Comparison of ENCODE assay signal across 8 cellular contexts in the genomic region with DNA sequence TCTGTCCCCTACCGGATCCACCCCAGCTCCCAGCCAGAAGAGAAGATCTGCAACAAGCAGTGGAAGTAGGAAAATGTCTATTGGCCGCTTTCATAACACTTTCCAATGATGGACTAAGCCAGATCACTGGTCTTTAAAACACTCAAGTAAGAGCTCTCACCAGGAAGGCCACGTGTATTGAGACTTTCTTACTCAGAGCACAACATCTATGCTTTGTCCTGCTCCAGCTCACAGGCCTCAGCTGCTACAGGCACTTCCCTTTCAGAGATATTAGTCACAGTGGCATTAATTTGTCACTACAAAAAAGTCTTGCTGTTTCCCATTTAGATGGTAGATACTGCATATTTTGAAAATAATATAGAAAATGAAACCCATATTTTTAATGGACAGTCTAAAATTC.
A peak's percentile ranks its signal among the peaks of the same experiment; 100 is the strongest.
DNase-seq lines count a peak whose midpoint lies in the region; ATAC-seq and TF ChIP-seq lines count a peak whose summit lies in the region.

No MANE protein-coding gene starts in this region.

- no peak overlapping the region for H3K4me3 Mint-ChIP-seq in activated T-cell treated with anti-CD3 and anti-CD28 coated beads, Interleukin-2, amount 50 U/mL, for 72 hours

- H3K27ac ChIP-seq in transverse colon (no peak overlapping the region), thyroid gland (no peak overlapping the region)

- WGBS in transverse colon (ENCODE audit: low coverage in 1 of 2), 2 donors, result 50 to 79% methylated on average over 1 to 3 of the region's 3 CpGs
- WGBS in thyroid gland, 2 donors, result 70 to 86% methylated on average over 3 of the region's 3 CpGs

- no peaks in the 10 kb centered on the region for H3K4me1 ChIP-seq in transverse colon
- no peaks in the 10 kb centered on the region for H3K4me1 ChIP-seq in thyroid gland

- intact Hi-C loops in transverse colon (cut with DNase I; ENCODE audit: low total_unique reads), result no loop called here
- intact Hi-C loops in thyroid gland (cut with DNase I), result no loop called here

- TF ChIP-seq POLR2A in transverse colon (IDR thresholded peaks at IDR 0.05) (no peak), thyroid gland (IDR thresholded peaks at IDR 0.05) (no peak)

- H3K4me1 Mint-ChIP-seq in activated T-cell treated with anti-CD3 and anti-CD28 coated beads, Interleukin-2, amount 50 U/mL, for 72 hours (ENCODE audit: low read depth), result no peaks in the 10 kb centered on the region

- H3K9me3 ChIP-seq in transverse colon, result no peaks in the 10 kb centered on the region
- H3K9me3 ChIP-seq in thyroid gland, result no peaks in the 10 kb centered on the region

- H3K27me3 Mint-ChIP-seq in activated T-cell treated with anti-CD3 and anti-CD28 coated beads, Interleukin-2, amount 50 U/mL, for 72 hours (ENCODE audit: low read depth), result no peaks in the 10 kb centered on the region

- no peak for DNase-seq in activated T-cell treated with anti-CD3 and anti-CD28 coated beads, Interleukin-2, amount 50 U/mL, for 72 hours
- DNase-seq in activated T-cell treated with anti-CD3 and anti-CD28 coated beads for 4 hours (no peak), RKO (ENCODE audit: low spot score) (peak; percentile 26), transverse colon (no peak), NCI-H2171 (lab: John Stamatoyannopoulos, UW) (no peak), thyroid gland (no peak)
- DNase-seq in stimulated activated naive CD8-positive, alpha-beta T cell treated with anti-CD3 and anti-CD28 coated beads, Interleukin-15, Interleukin-2, amounts not matched to agents 100 U/mL and 50 U/mL, for 24 hours, result no peak

- H3K4me3 ChIP-seq in transverse colon, result no peak overlapping the region
- no peak overlapping the region for H3K4me3 ChIP-seq in thyroid gland (replicated peaks in 1 of 3)

- H3K36me3 Mint-ChIP-seq in activated T-cell treated with anti-CD3 and anti-CD28 coated beads, Interleukin-2, amount 50 U/mL, for 72 hours (ENCODE audit: insufficient read depth in 2 of 2), result peaks cover 6 to 10% of the 10 kb centered on the region in 2 donors

- no peaks in the 10 kb centered on the region for H3K36me3 ChIP-seq in transverse colon
- H3K36me3 ChIP-seq in thyroid gland, result no peaks in the 10 kb centered on the region

- H3K27me3 ChIP-seq in transverse colon, result no peaks in the 10 kb centered on the region
- H3K27me3 ChIP-seq in thyroid gland, result no peaks in the 10 kb centered on the region

- TF ChIP-seq CTCF in transverse colon (IDR thresholded peaks at IDR 0.05), result no peak
- no peak for TF ChIP-seq CTCF in thyroid gland (IDR thresholded peaks at IDR 0.05)

- in situ Hi-C loops in transverse colon (cut with MboI; ENCODE audit: low pct_ligation_motif_present in 1 of 4, low pct_unique_long_range_greater_than_20kb in 1 of 4, low sequenced_read_pairs in 3 of 4), result loop anchor here in 1 of 4 donors (25.0 kb wide), 1 partner anchor 450 kb away; no protein-coding TSS in a partner anchor

- ATAC-seq in activated T-cell treated with anti-CD3 and anti-CD28 coated beads, Interleukin-2, amount 50 U/mL, for 72 hours (replicated peaks in 1 of 2), result peak in 1 of 2 donors; percentile 83
- ATAC-seq in HG02973 (IDR thresholded peaks at IDR 0.05; ENCODE audit: unreplicated experiment), result peak; percentile 91
- ATAC-seq in stimulated activated naive CD8-positive, alpha-beta T cell treated with anti-CD3 and anti-CD28 coated beads, Interleukin-15, Interleukin-2, amounts not matched to agents 100 U/mL and 50 U/mL, for 24 hours, result peak; percentile 61

- no peak for TF ChIP-seq EP300 in transverse colon (IDR thresholded peaks at IDR 0.05; ENCODE audit: low read depth)

- H3K27ac Mint-ChIP-seq in activated T-cell treated with anti-CD3 and anti-CD28 coated beads, Interleukin-2, amount 50 U/mL, for 72 hours, result peak overlapping the region; percentile 46

- H3K9me3 Mint-ChIP-seq in activated T-cell treated with anti-CD3 and anti-CD28 coated beads, Interleukin-2, amount 50 U/mL, for 72 hours, result no peaks in the 10 kb centered on the region
